8 cellular contexts compared by ENCODE assay signal in the genomic region with DNA sequence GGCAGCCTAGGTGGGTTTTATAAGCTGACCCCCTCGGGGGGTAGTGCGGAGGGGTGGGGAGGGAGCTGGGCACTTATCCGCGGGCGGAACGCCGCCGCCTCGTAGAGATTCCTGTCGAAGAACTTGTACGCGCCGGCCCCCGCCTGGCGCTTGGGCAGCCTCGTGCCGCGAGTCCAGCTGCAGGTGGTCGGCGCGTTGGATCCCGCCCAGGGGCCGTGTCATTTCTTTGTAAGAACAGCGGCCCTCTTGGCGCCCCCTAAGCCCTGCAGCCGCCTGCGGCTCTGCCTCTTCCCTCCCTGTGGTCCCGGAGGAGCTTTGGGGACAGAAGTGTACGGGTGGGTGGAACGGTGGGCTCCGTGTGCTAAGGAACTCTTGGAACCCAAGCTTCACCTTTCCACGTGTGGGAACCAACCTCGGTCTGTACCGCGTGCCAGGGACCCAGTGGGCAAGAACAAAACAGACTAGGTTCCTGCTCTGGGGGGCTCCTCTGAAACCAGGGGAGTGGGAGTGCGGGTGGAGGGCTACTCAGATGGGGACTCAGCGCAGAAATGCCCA. TPM values are rescaled to one million over a fixed set of nuclear protein-coding genes. Genes with fewer than 3 reads are reported as not detected.
DNase-seq lines count a peak whose midpoint lies in the region; ATAC-seq and TF ChIP-seq lines count a peak whose summit lies in the region.

No MANE protein-coding gene starts in this region.

- H3K4me3 ChIP-seq in AG09309 (ENCODE audit: control insufficient read depth, low read depth, low read length): peak overlapping the region; percentile 70

- peak overlapping the region; percentile 73 for H3K4me3 Mint-ChIP-seq in endothelial cell (ENCODE audit: unreplicated experiment)

- TF ChIP-seq CTCF in AG09309 (IDR thresholded peaks at IDR 0.05; ENCODE audit: control insufficient read depth, insufficient read depth, low read depth, low read length, missing control alignments): no peak
- TF ChIP-seq CTCF in endothelial cell (IDR thresholded peaks at IDR 0.05; ENCODE audit: unreplicated experiment): no peak
- TF ChIP-seq CTCF in omental fat pad (IDR thresholded peaks at IDR 0.05): no peak

- H3K4me1 Mint-ChIP-seq in endothelial cell (ENCODE audit: unreplicated experiment): peaks cover 5% of the 10 kb centered on the region

- no peak for DNase-seq in AG09309 (ENCODE audit: low read depth)
- DNase-seq in NCI-H2227 (lab: John Stamatoyannopoulos, UW; ENCODE audit: unreplicated experiment): peak; percentile 63
- DNase-seq in endothelial cell (ENCODE audit: low spot score): no peak
- DNase-seq in myocyte (ENCODE audit: low read depth): peak; percentile 56
- DNase-seq in GF-D8 (lab: John Stamatoyannopoulos, UW): no peak
- DNase-seq in activated gamma-delta T cell treated with Interleukin-2 at 50 U/mL for 16 hours: no peak
- no peak for DNase-seq in omental fat pad (ENCODE audit: low spot score)

- H3K9me3 Mint-ChIP-seq in endothelial cell (ENCODE audit: unreplicated experiment): no peaks in the 10 kb centered on the region

- no peaks in the 10 kb centered on the region for H3K36me3 Mint-ChIP-seq in endothelial cell (ENCODE audit: low read depth, unreplicated experiment)

- H3K27me3 Mint-ChIP-seq in endothelial cell (ENCODE audit: unreplicated experiment): peaks cover 11% of the 10 kb centered on the region

- no peak for ATAC-seq in HG02973 (IDR thresholded peaks at IDR 0.05; ENCODE audit: unreplicated experiment)
- no peak for ATAC-seq in omental fat pad (ENCODE audit: low FRiP score)

- H3K27ac Mint-ChIP-seq in endothelial cell (ENCODE audit: unreplicated experiment): no peak overlapping the region

RNA-seq across cellular contexts. Expression of a gene that starts 1.2 kb away (rescaled TPM):
- total RNA-seq in endothelial cell (ENCODE audit: unreplicated experiment) (4.5 TPM), myocyte (757 and 1,139 TPM in 2 replicates), omental fat pad (10 to 100 TPM; 33.6 to 91.4 (median 39.5) TPM)
- polyA plus RNA-seq in myocyte (2012): 811 TPM

Comparison
In these comparisons a context has a peak if more than half of its experiments do, and no peak if none do; other contexts are left out.
1. DNase-seq: peak in NCI-H2227 (single experiment) and myocyte (single experiment); none in AG09309 (single experiment), endothelial cell (single experiment), GF-D8 (single experiment), activated gamma-delta T cell treated with Interleukin-2 at 50 U/mL for 16 hours (single experiment) and omental fat pad (single experiment).